Comparison of ENCODE assay signal across 1 cellular context in the genomic region with DNA sequence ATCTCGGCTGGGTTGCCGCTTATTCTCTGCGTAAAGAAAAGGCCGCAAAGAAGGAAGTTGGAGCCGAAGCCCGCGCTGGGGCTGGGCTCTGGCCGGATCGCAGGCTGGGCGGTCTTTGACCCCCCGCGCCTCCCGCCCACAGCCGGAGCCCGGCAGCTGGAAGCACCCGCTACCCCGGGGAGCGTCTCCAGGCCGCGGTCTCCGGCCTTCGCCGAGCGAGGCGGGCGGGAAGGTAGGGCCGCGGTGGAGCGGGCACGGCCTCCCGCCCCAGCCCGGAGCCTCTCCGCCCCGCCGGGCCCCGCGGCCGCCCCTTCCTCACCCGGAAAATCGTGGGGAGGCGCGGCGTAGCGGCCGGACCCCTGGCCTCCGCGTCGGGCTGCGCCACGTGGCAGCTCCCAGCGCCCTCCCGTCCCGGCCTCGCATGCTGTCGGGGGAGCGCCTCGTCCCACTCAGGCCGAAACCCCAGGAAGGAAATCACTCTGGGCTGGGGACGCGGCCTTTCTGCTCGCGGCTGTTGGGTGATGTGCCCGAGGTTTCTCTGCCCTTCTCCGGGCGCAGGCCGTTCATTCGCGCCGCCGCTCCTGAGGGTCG.
TF ChIP-seq lines count a peak whose summit lies in the region.

No MANE protein-coding gene starts in this region.

TF ChIP-seq in HepG2, 621 proteins besides CTCF, POLR2A, EP300 and RAD21 (continued from another document and continues in another):
- TF ChIP-seq, protein P1, sequence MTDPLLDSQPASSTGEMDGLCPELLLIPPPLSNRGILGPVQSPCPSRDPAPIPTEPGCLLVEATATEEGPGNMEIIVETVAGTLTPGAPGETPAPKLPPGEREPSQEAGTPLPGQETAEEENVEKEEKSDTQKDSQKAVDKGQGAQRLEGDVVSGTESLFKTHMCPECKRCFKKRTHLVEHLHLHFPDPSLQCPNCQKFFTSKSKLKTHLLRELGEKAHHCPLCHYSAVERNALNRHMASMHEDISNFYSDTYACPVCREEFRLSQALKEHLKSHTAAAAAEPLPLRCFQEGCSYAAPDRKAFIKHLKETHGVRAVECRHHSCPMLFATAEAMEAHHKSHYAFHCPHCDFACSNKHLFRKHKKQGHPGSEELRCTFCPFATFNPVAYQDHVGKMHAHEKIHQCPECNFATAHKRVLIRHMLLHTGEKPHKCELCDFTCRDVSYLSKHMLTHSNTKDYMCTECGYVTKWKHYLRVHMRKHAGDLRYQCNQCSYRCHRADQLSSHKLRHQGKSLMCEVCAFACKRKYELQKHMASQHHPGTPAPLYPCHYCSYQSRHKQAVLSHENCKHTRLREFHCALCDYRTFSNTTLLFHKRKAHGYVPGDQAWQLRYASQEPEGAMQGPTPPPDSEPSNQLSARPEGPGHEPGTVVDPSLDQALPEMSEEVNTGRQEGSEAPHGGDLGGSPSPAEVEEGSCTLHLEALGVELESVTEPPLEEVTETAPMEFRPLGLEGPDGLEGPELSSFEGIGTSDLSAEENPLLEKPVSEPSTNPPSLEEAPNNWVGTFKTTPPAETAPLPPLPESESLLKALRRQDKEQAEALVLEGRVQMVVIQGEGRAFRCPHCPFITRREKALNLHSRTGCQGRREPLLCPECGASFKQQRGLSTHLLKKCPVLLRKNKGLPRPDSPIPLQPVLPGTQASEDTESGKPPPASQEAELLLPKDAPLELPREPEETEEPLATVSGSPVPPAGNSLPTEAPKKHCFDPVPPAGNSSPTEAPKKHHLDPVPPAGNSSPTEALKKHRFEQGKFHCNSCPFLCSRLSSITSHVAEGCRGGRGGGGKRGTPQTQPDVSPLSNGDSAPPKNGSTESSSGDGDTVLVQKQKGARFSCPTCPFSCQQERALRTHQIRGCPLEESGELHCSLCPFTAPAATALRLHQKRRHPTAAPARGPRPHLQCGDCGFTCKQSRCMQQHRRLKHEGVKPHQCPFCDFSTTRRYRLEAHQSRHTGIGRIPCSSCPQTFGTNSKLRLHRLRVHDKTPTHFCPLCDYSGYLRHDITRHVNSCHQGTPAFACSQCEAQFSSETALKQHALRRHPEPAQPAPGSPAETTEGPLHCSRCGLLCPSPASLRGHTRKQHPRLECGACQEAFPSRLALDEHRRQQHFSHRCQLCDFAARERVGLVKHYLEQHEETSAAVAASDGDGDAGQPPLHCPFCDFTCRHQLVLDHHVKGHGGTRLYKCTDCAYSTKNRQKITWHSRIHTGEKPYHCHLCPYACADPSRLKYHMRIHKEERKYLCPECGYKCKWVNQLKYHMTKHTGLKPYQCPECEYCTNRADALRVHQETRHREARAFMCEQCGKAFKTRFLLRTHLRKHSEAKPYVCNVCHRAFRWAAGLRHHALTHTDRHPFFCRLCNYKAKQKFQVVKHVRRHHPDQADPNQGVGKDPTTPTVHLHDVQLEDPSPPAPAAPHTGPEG (CRISPR knock-in tag; IDR thresholded peaks at IDR 0.05): peak; percentile 91
- TF ChIP-seq TSC22D2 (CRISPR knock-in tag; IDR thresholded peaks at IDR 0.05; ENCODE audit: borderline replicate concordance) (no peak), MED1 (CRISPR knock-in tag; IDR thresholded peaks at IDR 0.05) (no peak), TEAD2 (CRISPR knock-in tag; IDR thresholded peaks at IDR 0.05) (no peak), ATF7 (IDR thresholded peaks at IDR 0.05) (no peak), ATF7 (CRISPR knock-in tag; IDR thresholded peaks at IDR 0.05) (no peak), AKAP8 (CRISPR knock-in tag; IDR thresholded peaks at IDR 0.05) (no peak), ZFP90 (CRISPR knock-in tag; IDR thresholded peaks at IDR 0.05; ENCODE audit: borderline replicate concordance) (no peak), HMG20B (CRISPR knock-in tag; conservative IDR thresholded peaks at IDR 0.05) (no peak), POLR2G (IDR thresholded peaks at IDR 0.05; ENCODE audit: low read depth, low read length) (no peak), GABPA (IDR thresholded peaks at IDR 0.05; ENCODE audit: low read depth, low read length) (no peak), GABPA (CRISPR knock-in tag; IDR thresholded peaks at IDR 0.05; ENCODE audit: low read depth) (no peak), MATR3 (CRISPR knock-in tag; IDR thresholded peaks at IDR 0.05) (no peak), ZKSCAN5 (CRISPR knock-in tag; IDR thresholded peaks at IDR 0.05) (no peak), ZNF251 (CRISPR knock-in tag; IDR thresholded peaks at IDR 0.05) (no peak), HNRNPUL1 (IDR thresholded peaks at IDR 0.05; ENCODE audit: low read depth, low read length) (no peak), YEATS2 (CRISPR knock-in tag; IDR thresholded peaks at IDR 0.05; ENCODE audit: borderline replicate concordance) (no peak), ZNF431 (CRISPR knock-in tag; IDR thresholded peaks at IDR 0.05; ENCODE audit: borderline replicate concordance, low read depth) (no peak), STAG1 (CRISPR knock-in tag; IDR thresholded peaks at IDR 0.05) (no peak), DNMT3B (CRISPR knock-in tag; conservative IDR thresholded peaks at IDR 0.05) (no peak), YEATS4 (CRISPR knock-in tag; IDR thresholded peaks at IDR 0.05; ENCODE audit: borderline replicate concordance) (peak; percentile 64; the same call in 1 of the 2 replicates), MIER2 (CRISPR knock-in tag; IDR thresholded peaks at IDR 0.05) (no peak), HDAC6 (IDR thresholded peaks at IDR 0.05; ENCODE audit: low read depth, low read length) (no peak), ZFP62 (CRISPR knock-in tag; IDR thresholded peaks at IDR 0.05) (no peak), ZSCAN9 (CRISPR knock-in tag; IDR thresholded peaks at IDR 0.05; ENCODE audit: borderline replicate concordance) (no peak), ZNF20 (CRISPR knock-in tag; IDR thresholded peaks at IDR 0.05) (no peak)
- TF ChIP-seq, protein P2, sequence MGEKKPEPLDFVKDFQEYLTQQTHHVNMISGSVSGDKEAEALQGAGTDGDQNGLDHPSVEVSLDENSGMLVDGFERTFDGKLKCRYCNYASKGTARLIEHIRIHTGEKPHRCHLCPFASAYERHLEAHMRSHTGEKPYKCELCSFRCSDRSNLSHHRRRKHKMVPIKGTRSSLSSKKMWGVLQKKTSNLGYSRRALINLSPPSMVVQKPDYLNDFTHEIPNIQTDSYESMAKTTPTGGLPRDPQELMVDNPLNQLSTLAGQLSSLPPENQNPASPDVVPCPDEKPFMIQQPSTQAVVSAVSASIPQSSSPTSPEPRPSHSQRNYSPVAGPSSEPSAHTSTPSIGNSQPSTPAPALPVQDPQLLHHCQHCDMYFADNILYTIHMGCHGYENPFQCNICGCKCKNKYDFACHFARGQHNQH (CRISPR knock-in tag; IDR thresholded peaks at IDR 0.05): 0 out of 2 replicates have a peak, but pooled peaks have one; percentile 28
- TF ChIP-seq, protein P3, sequence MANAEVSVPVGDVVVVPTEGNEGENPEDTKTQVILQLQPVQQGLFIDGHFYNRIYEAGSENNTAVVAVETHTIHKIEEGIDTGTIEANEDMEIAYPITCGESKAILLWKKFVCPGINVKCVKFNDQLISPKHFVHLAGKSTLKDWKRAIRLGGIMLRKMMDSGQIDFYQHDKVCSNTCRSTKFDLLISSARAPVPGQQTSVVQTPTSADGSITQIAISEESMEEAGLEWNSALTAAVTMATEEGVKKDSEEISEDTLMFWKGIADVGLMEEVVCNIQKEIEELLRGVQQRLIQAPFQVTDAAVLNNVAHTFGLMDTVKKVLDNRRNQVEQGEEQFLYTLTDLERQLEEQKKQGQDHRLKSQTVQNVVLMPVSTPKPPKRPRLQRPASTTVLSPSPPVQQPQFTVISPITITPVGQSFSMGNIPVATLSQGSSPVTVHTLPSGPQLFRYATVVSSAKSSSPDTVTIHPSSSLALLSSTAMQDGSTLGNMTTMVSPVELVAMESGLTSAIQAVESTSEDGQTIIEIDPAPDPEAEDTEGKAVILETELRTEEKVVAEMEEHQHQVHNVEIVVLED (CRISPR knock-in tag; IDR thresholded peaks at IDR 0.05; ENCODE audit: borderline replicate concordance): no peak
- TF ChIP-seq, protein P4, sequence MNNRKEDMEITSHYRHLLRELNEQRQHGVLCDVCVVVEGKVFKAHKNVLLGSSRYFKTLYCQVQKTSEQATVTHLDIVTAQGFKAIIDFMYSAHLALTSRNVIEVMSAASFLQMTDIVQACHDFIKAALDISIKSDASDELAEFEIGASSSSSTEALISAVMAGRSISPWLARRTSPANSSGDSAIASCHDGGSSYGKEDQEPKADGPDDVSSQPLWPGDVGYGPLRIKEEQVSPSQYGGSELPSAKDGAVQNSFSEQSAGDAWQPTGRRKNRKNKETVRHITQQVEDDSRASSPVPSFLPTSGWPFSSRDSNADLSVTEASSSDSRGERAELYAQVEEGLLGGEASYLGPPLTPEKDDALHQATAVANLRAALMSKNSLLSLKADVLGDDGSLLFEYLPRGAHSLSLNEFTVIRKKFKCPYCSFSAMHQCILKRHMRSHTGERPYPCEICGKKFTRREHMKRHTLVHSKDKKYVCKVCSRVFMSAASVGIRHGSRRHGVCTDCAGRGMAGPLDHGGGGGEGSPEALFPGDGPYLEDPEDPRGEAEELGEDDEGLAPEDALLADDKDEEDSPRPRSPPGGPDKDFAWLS (CRISPR knock-in tag; IDR thresholded peaks at IDR 0.05; ENCODE audit: borderline replicate concordance): no peak
- TF ChIP-seq, protein P5, sequence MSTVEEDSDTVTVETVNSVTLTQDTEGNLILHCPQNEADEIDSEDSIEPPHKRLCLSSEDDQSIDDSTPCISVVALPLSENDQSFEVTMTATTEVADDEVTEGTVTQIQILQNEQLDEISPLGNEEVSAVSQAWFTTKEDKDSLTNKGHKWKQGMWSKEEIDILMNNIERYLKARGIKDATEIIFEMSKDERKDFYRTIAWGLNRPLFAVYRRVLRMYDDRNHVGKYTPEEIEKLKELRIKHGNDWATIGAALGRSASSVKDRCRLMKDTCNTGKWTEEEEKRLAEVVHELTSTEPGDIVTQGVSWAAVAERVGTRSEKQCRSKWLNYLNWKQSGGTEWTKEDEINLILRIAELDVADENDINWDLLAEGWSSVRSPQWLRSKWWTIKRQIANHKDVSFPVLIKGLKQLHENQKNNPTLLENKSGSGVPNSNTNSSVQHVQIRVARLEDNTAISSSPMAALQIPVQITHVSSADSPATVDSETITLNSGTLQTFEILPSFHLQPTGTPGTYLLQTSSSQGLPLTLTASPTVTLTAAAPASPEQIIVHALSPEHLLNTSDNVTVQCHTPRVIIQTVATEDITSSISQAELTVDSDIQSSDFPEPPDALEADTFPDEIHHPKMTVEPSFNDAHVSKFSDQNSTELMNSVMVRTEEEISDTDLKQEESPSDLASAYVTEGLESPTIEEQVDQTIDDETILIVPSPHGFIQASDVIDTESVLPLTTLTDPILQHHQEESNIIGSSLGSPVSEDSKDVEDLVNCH (CRISPR knock-in tag; IDR thresholded peaks at IDR 0.05): no peak
- TF ChIP-seq, protein P6, sequence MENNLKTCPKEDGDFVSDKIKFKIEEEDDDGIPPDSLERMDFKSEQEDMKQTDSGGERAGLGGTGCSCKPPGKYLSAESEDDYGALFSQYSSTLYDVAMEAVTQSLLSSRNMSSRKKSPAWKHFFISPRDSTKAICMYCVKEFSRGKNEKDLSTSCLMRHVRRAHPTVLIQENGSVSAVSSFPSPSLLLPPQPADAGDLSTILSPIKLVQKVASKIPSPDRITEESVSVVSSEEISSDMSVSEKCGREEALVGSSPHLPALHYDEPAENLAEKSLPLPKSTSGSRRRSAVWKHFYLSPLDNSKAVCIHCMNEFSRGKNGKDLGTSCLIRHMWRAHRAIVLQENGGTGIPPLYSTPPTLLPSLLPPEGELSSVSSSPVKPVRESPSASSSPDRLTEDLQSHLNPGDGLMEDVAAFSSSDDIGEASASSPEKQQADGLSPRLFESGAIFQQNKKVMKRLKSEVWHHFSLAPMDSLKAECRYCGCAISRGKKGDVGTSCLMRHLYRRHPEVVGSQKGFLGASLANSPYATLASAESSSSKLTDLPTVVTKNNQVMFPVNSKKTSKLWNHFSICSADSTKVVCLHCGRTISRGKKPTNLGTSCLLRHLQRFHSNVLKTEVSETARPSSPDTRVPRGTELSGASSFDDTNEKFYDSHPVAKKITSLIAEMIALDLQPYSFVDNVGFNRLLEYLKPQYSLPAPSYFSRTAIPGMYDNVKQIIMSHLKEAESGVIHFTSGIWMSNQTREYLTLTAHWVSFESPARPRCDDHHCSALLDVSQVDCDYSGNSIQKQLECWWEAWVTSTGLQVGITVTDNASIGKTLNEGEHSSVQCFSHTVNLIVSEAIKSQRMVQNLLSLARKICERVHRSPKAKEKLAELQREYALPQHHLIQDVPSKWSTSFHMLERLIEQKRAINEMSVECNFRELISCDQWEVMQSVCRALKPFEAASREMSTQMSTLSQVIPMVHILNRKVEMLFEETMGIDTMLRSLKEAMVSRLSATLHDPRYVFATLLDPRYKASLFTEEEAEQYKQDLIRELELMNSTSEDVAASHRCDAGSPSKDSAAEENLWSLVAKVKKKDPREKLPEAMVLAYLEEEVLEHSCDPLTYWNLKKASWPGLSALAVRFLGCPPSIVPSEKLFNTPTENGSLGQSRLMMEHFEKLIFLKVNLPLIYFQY (CRISPR knock-in tag; IDR thresholded peaks at IDR 0.05; ENCODE audit: borderline replicate concordance): no peak
- TF ChIP-seq, protein P7, sequence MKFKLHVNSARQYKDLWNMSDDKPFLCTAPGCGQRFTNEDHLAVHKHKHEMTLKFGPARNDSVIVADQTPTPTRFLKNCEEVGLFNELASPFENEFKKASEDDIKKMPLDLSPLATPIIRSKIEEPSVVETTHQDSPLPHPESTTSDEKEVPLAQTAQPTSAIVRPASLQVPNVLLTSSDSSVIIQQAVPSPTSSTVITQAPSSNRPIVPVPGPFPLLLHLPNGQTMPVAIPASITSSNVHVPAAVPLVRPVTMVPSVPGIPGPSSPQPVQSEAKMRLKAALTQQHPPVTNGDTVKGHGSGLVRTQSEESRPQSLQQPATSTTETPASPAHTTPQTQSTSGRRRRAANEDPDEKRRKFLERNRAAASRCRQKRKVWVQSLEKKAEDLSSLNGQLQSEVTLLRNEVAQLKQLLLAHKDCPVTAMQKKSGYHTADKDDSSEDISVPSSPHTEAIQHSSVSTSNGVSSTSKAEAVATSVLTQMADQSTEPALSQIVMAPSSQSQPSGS (CRISPR knock-in tag; IDR thresholded peaks at IDR 0.05): no peak
- TF ChIP-seq, protein P8, sequence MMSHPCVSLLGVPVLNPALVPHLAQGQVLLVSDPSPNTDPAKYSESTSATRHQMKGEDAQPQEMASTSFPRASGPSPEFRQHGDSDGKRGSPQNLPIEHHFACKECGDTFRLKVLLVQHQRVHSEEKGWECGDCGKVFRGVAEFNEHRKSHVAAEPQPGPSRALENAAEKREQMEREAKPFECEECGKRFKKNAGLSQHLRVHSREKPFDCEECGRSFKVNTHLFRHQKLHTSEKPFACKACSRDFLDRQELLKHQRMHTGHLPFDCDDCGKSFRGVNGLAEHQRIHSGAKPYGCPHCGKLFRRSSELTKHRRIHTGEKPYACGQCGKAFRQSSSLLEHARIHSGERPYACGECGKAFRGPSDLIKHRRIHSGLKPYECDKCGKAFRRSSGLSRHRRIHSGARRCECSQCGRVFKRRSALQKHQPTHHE (CRISPR knock-in tag; IDR thresholded peaks at IDR 0.05; ENCODE audit: borderline replicate concordance): no peak
